Comparison of ENCODE assay signal across 8 cellular contexts in genomic region chr18:11872479-11873136, GRCh38. TPM values are rescaled to one million over a fixed set of nuclear protein-coding genes. Genes with fewer than 3 reads are reported as not detected.
A peak's percentile ranks its signal among the peaks of the same experiment; 100 is the strongest.
DNase-seq lines count a peak whose midpoint lies in the region; ATAC-seq, FAIRE-seq and TF ChIP-seq lines count a peak whose summit lies in the region.

No MANE protein-coding gene starts in this region.

- H3K4me2 ChIP-seq in PC-9 = no peak overlapping the region

- TF ChIP-seq POLR2A in thyroid gland (IDR thresholded peaks at IDR 0.05) = no peak

- H3K9me3 ChIP-seq in PC-9 (ENCODE audit: insufficient read depth, low read depth) (no peaks in the 10 kb centered on the region), thyroid gland (no peaks in the 10 kb centered on the region)

- no peaks in the 10 kb centered on the region for H3K4me1 ChIP-seq in PC-9 (replicated peaks; ENCODE audit: insufficient read depth)
- no peaks in the 10 kb centered on the region for H3K4me1 ChIP-seq in thyroid gland

- 70 to 78% methylated on average over 13 of the region's 13 CpGs for WGBS in thyroid gland, 2 donors

- H3K79me2 ChIP-seq in PC-9 (ENCODE audit: low read depth) = no peaks in the 10 kb centered on the region

- DNase-seq in AG10803 (ENCODE audit: low read depth) (peak; percentile 31), GM18507 (ENCODE audit: extremely low spot score, insufficient read length, low read depth) (no peak), PC-9 (peak in 1 of 2 experiments; percentile 41), fibroblast of the aortic adventitia (ENCODE audit: low read depth) (peak; percentile 52), thyroid gland (peak; percentile 38 to 53), T1000 (lab: John Stamatoyannopoulos, UW) (no peak)
- DNase-seq in stimulated activated CD4-positive, alpha-beta T cell treated with anti-CD3 and anti-CD28 coated beads, Interleukin-4, amount 100 ng/mL, for 4 hours = no peak

- H3K27me3 ChIP-seq in PC-9 (ENCODE audit: insufficient read depth, low read depth) (no peaks in the 10 kb centered on the region), thyroid gland (no peaks in the 10 kb centered on the region)

- ATAC-seq in HG02981 (IDR thresholded peaks at IDR 0.05; ENCODE audit: unreplicated experiment) = no peak

- FAIRE-seq in GM18507 (lab: Jason Lieb, UNC) = peak; percentile 47

- POLR2A ChIA-PET in PC-9 (lab: Charles Lee; ENCODE audit: unreplicated experiment) = no interaction called here

- H3K9me2 ChIP-seq in PC-9 (ENCODE audit: insufficient read depth) = no peaks in the 10 kb centered on the region

- TF ChIP-seq CTCF in AG10803 (conservative IDR thresholded peaks at IDR 0.05; ENCODE audit: low read length) (peak; percentile 55), PC-9 (conservative IDR thresholded peaks at IDR 0.05) (peak; percentile 75), fibroblast of the aortic adventitia (IDR thresholded peaks at IDR 0.05; ENCODE audit: insufficient read depth, low read length) (peak; percentile 42), thyroid gland (IDR thresholded peaks at IDR 0.05) (peak in 4 of 6 experiments; percentile 42 to 64 (median 56))

- no peak overlapping the region for H2AFZ ChIP-seq in PC-9

- H3K27ac ChIP-seq in PC-9 = no peak overlapping the region
- H3K27ac ChIP-seq in thyroid gland = no peak overlapping the region

- no peaks in the 10 kb centered on the region for H3K36me3 ChIP-seq in PC-9 (ENCODE audit: low read depth)
- no peaks in the 10 kb centered on the region for H3K36me3 ChIP-seq in thyroid gland

- no peaks in the 10 kb centered on the region for H4K20me1 ChIP-seq in PC-9 (ENCODE audit: insufficient read depth)

- no TSS peak for BruUV-seq in PC-9 (replicated peaks; lab: Mats Ljungman, UMichigan)

- no peak overlapping the region for H3K4me3 ChIP-seq in AG10803 (ENCODE audit: low read length)
- no peak overlapping the region for H3K4me3 ChIP-seq in PC-9
- no peak overlapping the region for H3K4me3 ChIP-seq in fibroblast of the aortic adventitia (ENCODE audit: low read depth, low read length)
- no peak overlapping the region for H3K4me3 ChIP-seq in thyroid gland (replicated peaks in 1 of 3)

- CTCF ChIA-PET in PC-9 (lab: Charles Lee) = no interaction called here

- H3F3A ChIP-seq in PC-9 (ENCODE audit: insufficient read depth, low read depth) = no peaks in the 10 kb centered on the region; the same call in 1 of the 2 replicates

- intact Hi-C loops in PC-9 (cut with micrococcal nuclease; ENCODE audit: unreplicated experiment) = loop anchor here (1.0 to 10.0 kb wide), 5 partner anchors 12 to 318 kb away; no protein-coding TSS in a partner anchor
- intact Hi-C loops in thyroid gland (cut with DNase I) = loop anchor here (10.0 kb wide), 1 partner anchor 138 kb away; no protein-coding TSS in a partner anchor

RNA-seq across cellular contexts. Expression of gene CHMP1B, which starts 21.4 kb away (rescaled TPM):
- total RNA-seq in PC-9 (2021) = 68.0 and 73.6 TPM in 2 replicates
- 34.5 and 61.7 TPM in 2 replicates for total RNA-seq in fibroblast of the aortic adventitia (ENCODE audit: low replicate concordance)
- 10 to 100 TPM; 75.4 to 99.5 (median 85.9) TPM for total RNA-seq in thyroid gland

RNA-seq across cellular contexts. Expression of gene MPPE1, which starts 35.5 kb away (rescaled TPM):
- 40.7 and 54.9 TPM in 2 replicates for total RNA-seq in PC-9 (2021)
- 24.0 and 65.0 TPM in 2 replicates for total RNA-seq in fibroblast of the aortic adventitia (ENCODE audit: low replicate concordance)
- total RNA-seq in thyroid gland = 100 to 1,000 TPM in 1 of 4 donors, 10 to 100 TPM in 3; 50.0 to 111 (median 76.7) TPM

Comparison
In these comparisons a context has a peak if more than half of its experiments do, and no peak if none do; other contexts are left out.
1. DNase-seq: peak in AG10803 (single experiment), fibroblast of the aortic adventitia (single experiment) and thyroid gland (2 of 2); none in GM18507 (single experiment), T1000 (single experiment) and stimulated activated CD4-positive, alpha-beta T cell treated with anti-CD3 and anti-CD28 coated beads, Interleukin-4, amount 100 ng/mL, for 4 hours (0 of 2).
2. Peak in every context shown above with its lines, with median percentiles within 50 percentile points of each other: CTCF ChIP-seq.